Comparison of ENCODE assay signal across 11 cellular contexts in the genomic region with DNA sequence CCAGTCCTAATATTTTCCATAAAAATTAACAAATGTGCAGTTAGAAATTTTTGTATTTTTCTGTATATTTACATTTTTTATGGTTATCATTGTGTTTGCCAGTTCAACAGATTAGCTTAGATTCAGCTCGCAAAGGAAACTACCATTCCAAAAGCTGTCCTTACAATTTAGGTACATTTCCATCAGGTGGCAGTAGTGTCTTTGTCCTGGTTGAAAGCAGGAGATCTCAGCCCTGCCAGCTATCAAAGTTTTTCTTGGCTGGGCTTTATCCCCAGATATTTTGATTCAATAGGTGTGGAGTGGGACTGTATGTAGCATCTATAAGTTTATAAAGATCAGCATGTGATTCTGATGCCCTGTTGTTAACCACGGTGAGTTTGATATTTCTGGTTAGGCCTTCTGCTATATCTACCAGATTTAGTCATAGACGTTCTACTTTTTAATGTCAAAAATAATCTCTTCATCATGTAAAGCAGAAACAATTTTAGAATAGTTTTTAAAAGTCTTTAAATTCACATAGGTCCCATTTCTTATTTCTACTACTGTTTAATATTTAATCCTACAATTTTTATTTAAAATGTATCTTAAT. TPM values are rescaled to one million over a fixed set of nuclear protein-coding genes. Genes with fewer than 3 reads are reported as not detected.
A peak's percentile ranks its signal among the peaks of the same experiment; 100 is the strongest.
DNase-seq lines count a peak whose midpoint lies in the region; ATAC-seq and TF ChIP-seq lines count a peak whose summit lies in the region.
"Had no signal": no experiment of that assay in that cellular context is flagged by ENCODE, and none has a peak within 500 bp of the region (broad histone marks: within the 10 kb centered on the region; RNA-seq: fewer than 3 reads in every experiment).

No MANE protein-coding gene starts in this region.

- H3K4me3 Mint-ChIP-seq in WTC11: no peak overlapping the region
- H3K4me3 Mint-ChIP-seq in neural crest cell: no peak overlapping the region

- H3K4me1 Mint-ChIP-seq in WTC11 (peaks cover 5% of the 10 kb centered on the region), neural crest cell (no peaks in the 10 kb centered on the region)

- POLR2A ChIA-PET in WTC11 (lab: Charles Lee): no interaction called here

- no peaks in the 10 kb centered on the region for H3K27me3 Mint-ChIP-seq in WTC11 (ENCODE audit: low read depth)
- H3K27me3 Mint-ChIP-seq in neural crest cell (ENCODE audit: low read depth): peaks cover 11% of the 10 kb centered on the region

- DNase-seq in DMS153 (lab: John Stamatoyannopoulos, UW) (peak; percentile 47), DMS153 treated with DMSO at 0.1 percent for 48 hours (lab: John Stamatoyannopoulos, UW; ENCODE audit: unreplicated experiment) (no peak), WTC11 (ENCODE audit: low spot score) (no peak), neural crest cell (ENCODE audit: low read depth, low spot score) (no peak), GM19240 (ENCODE audit: insufficient read length, low spot score) (no peak)
- DNase-seq: cortex of kidney, psoas muscle, SW 1271 had no signal

- H3K9me3 Mint-ChIP-seq in WTC11 (no peaks in the 10 kb centered on the region), neural crest cell (no peaks in the 10 kb centered on the region)

- CTCF ChIA-PET in WTC11 (lab: Charles Lee): interaction anchor here (0.6 to 3.2 kb wide), 19 partner anchors 9 to 634 kb away, joined by 3 to 71 read pairs (median 4); no protein-coding TSS in a partner anchor

- TF ChIP-seq CTCF in LNCAP (IDR thresholded peaks at IDR 0.05) (peak; percentile 70), WTC11 (IDR thresholded peaks at IDR 0.05) (0 out of 2 replicates have a peak, but pooled peaks have one; percentile 30), neural crest cell (conservative IDR thresholded peaks at IDR 0.05) (peak; percentile 53)

- no peak overlapping the region for H3K27ac Mint-ChIP-seq in WTC11
- H3K27ac Mint-ChIP-seq in neural crest cell (ENCODE audit: unreplicated experiment): no peak overlapping the region

- H3K36me3 Mint-ChIP-seq in WTC11: no peaks in the 10 kb centered on the region
- no peaks in the 10 kb centered on the region for H3K36me3 Mint-ChIP-seq in neural crest cell (ENCODE audit: low read depth)

- peak; percentile 92 for ATAC-seq in WTC11
- no peak for ATAC-seq in activated CD4-positive, CD25-positive, alpha-beta regulatory T cell treated with anti-CD3 and anti-CD28 coated beads, Interleukin-2, amount 50 U/mL, for 24 hours
- no peak for ATAC-seq in HG03565 (IDR thresholded peaks at IDR 0.05; ENCODE audit: unreplicated experiment)
- ATAC-seq: psoas muscle had no signal

TF ChIP-seq in WTC11, 78 proteins besides CTCF, POLR2A, EP300 and RAD21:
- no peak for TF ChIP-seq NR3C1 (CRISPR knock-in tag; conservative IDR thresholded peaks at IDR 0.05; ENCODE audit: low read depth)

RNA-seq across cellular contexts. Expression of gene ICA1, which starts 15.5 kb away (rescaled TPM):
- total RNA-seq in WTC11 (2021): 31.2 to 36.8 TPM (median 33.4 TPM) in 3 replicates
- total RNA-seq in neural crest cell: 3.5 and 4.2 TPM in 2 replicates
